Comparison of ENCODE assay signal across 8 cellular contexts in genomic region chr12:42143401-42144173, GRCh38. TPM values are rescaled to one million over a fixed set of nuclear protein-coding genes. Genes with fewer than 3 reads are reported as not detected.
DNase-seq lines count a peak whose midpoint lies in the region; ATAC-seq lines count a peak whose summit lies in the region.

No MANE protein-coding gene starts in this region.

- H3K4me1 Mint-ChIP-seq in activated T-cell treated with anti-CD3 and anti-CD28 coated beads, Interleukin-2, amount 50 U/mL, for 72 hours (ENCODE audit: low read depth), result peaks cover 33% of the 10 kb centered on the region
- peaks cover 23 to 39% (median 36%) of the 10 kb centered on the region in 3 donors for H3K4me1 Mint-ChIP-seq in IgD-negative memory B cell
- peaks cover 37% of the 10 kb centered on the region for H3K4me1 Mint-ChIP-seq in activated T-helper 1 cell treated with anti-CD3 and anti-CD28 coated beads, Interleukin-12 subunit alpha, Interleukin-12 subunit beta, Interleukin-2, Interleukin-4 antibody, amounts not matched to agents 30 ng/mL and 10 ng/mL and 1 ng/mL, durations not matched to agents 14 hours and 24 hours and 36 hours (ENCODE audit: low read depth)

- H3K4me3 Mint-ChIP-seq in activated T-cell treated with anti-CD3 and anti-CD28 coated beads, Interleukin-2, amount 50 U/mL, for 72 hours, result peak overlapping the region; percentile 95 to 96
- peak overlapping the region; percentile 85 to 98 (median 91) for H3K4me3 Mint-ChIP-seq in IgD-negative memory B cell
- H3K4me3 Mint-ChIP-seq in activated T-helper 1 cell treated with anti-CD3 and anti-CD28 coated beads, Interleukin-12 subunit alpha, Interleukin-12 subunit beta, Interleukin-2, Interleukin-4 antibody, amounts not matched to agents 30 ng/mL and 10 ng/mL and 1 ng/mL, durations not matched to agents 14 hours and 24 hours and 36 hours, result peak overlapping the region; percentile 90

- H3K36me3 Mint-ChIP-seq in activated T-cell treated with anti-CD3 and anti-CD28 coated beads, Interleukin-2, amount 50 U/mL, for 72 hours (ENCODE audit: insufficient read depth in 2 of 2), result peaks cover 0 to 2% of the 10 kb centered on the region in 2 donors
- peaks cover 2% of the 10 kb centered on the region for H3K36me3 Mint-ChIP-seq in IgD-negative memory B cell
- H3K36me3 Mint-ChIP-seq in activated T-helper 1 cell treated with anti-CD3 and anti-CD28 coated beads, Interleukin-12 subunit alpha, Interleukin-12 subunit beta, Interleukin-2, Interleukin-4 antibody, amounts not matched to agents 30 ng/mL and 10 ng/mL and 1 ng/mL, durations not matched to agents 14 hours and 24 hours and 36 hours (ENCODE audit: low read depth), result peaks cover 4% of the 10 kb centered on the region

- H3K4me3 ChIP-seq in iPS-11a (ENCODE audit: low read depth, low read length) (peak overlapping the region; percentile 69), skeletal muscle tissue (ENCODE audit: low read length in 3 of 3) (peak overlapping the region; percentile 75 to 89 (median 82))

- intact Hi-C loops in activated T-helper 1 cell treated with anti-CD3 and anti-CD28 coated beads, Interleukin-12 subunit alpha, Interleukin-12 subunit beta, Interleukin-2, Interleukin-4 antibody, amounts not matched to agents 30 ng/mL and 10 ng/mL and 1 ng/mL, durations not matched to agents 14 hours and 24 hours and 36 hours (cut with micrococcal nuclease), result loop anchor here (1.0 to 10.0 kb wide), 6 partner anchors 95 to 1661 kb away; partner anchors contain the start of genes PPHLN1, PRICKLE1, TWF1 and YAF2

- H3K27me3 ChIP-seq in skeletal muscle tissue (ENCODE audit: control insufficient read depth in 3 of 3, insufficient read depth in 3 of 3, low read length in 3 of 3), result no peaks in the 10 kb centered on the region

- H3K27me3 Mint-ChIP-seq in activated T-cell treated with anti-CD3 and anti-CD28 coated beads, Interleukin-2, amount 50 U/mL, for 72 hours (ENCODE audit: low read depth), result peaks cover 8% of the 10 kb centered on the region
- H3K27me3 Mint-ChIP-seq in IgD-negative memory B cell, result no peaks in the 10 kb centered on the region
- peaks cover 4% of the 10 kb centered on the region for H3K27me3 Mint-ChIP-seq in activated T-helper 1 cell treated with anti-CD3 and anti-CD28 coated beads, Interleukin-12 subunit alpha, Interleukin-12 subunit beta, Interleukin-2, Interleukin-4 antibody, amounts not matched to agents 30 ng/mL and 10 ng/mL and 1 ng/mL, durations not matched to agents 14 hours and 24 hours and 36 hours (ENCODE audit: insufficient read depth)

- peak overlapping the region; percentile 78 to 85 (median 81) for H3K9ac ChIP-seq in skeletal muscle tissue (ENCODE audit: low read depth in 1 of 3, low read length in 3 of 3)

- no peaks in the 10 kb centered on the region for H3K36me3 ChIP-seq in skeletal muscle tissue (ENCODE audit: control insufficient read depth in 3 of 3, insufficient read depth in 3 of 3, low read length in 3 of 3)

- H3K27ac Mint-ChIP-seq in activated T-cell treated with anti-CD3 and anti-CD28 coated beads, Interleukin-2, amount 50 U/mL, for 72 hours, result peak overlapping the region; percentile 97
- H3K27ac Mint-ChIP-seq in IgD-negative memory B cell, result peak overlapping the region; percentile 4 to 68 (median 44)
- peak overlapping the region; percentile 90 for H3K27ac Mint-ChIP-seq in activated T-helper 1 cell treated with anti-CD3 and anti-CD28 coated beads, Interleukin-12 subunit alpha, Interleukin-12 subunit beta, Interleukin-2, Interleukin-4 antibody, amounts not matched to agents 30 ng/mL and 10 ng/mL and 1 ng/mL, durations not matched to agents 14 hours and 24 hours and 36 hours

- H3K27ac ChIP-seq in skeletal muscle tissue (ENCODE audit: low read depth, low read length), result peak overlapping the region; percentile 77

- no peaks in the 10 kb centered on the region for H3K9me3 ChIP-seq in skeletal muscle tissue (ENCODE audit: control insufficient read depth in 3 of 3, low read length in 3 of 3)

- H3K9me3 Mint-ChIP-seq in activated T-cell treated with anti-CD3 and anti-CD28 coated beads, Interleukin-2, amount 50 U/mL, for 72 hours, result no peaks in the 10 kb centered on the region
- H3K9me3 Mint-ChIP-seq in IgD-negative memory B cell, result no peaks in the 10 kb centered on the region
- no peaks in the 10 kb centered on the region for H3K9me3 Mint-ChIP-seq in activated T-helper 1 cell treated with anti-CD3 and anti-CD28 coated beads, Interleukin-12 subunit alpha, Interleukin-12 subunit beta, Interleukin-2, Interleukin-4 antibody, amounts not matched to agents 30 ng/mL and 10 ng/mL and 1 ng/mL, durations not matched to agents 14 hours and 24 hours and 36 hours

- no peak for DNase-seq in activated T-cell treated with anti-CD3 and anti-CD28 coated beads, Interleukin-2, amount 50 U/mL, for 72 hours
- DNase-seq in activated T-cell treated with anti-CD3 and anti-CD28 coated beads for 4 hours, result no peak
- DNase-seq in activated T-helper 1 cell treated with anti-CD3 and anti-CD28 coated beads, Interleukin-12 subunit alpha, Interleukin-12 subunit beta, Interleukin-2, Interleukin-4 antibody, amounts not matched to agents 30 ng/mL and 10 ng/mL and 1 ng/mL, durations not matched to agents 14 hours and 24 hours and 36 hours (ENCODE audit: low spot score), result no peak
- DNase-seq in stimulated activated CD8-positive, alpha-beta memory T cell treated with anti-CD3 and anti-CD28 coated beads, Interleukin-4, amount 100 ng/mL, for 48 hours, result no peak
- DNase-seq in activated CD4-positive, CD25-positive, alpha-beta regulatory T cell (lab: John Stamatoyannopoulos, UW), result no peak

- ATAC-seq in activated T-cell treated with anti-CD3 and anti-CD28 coated beads, Interleukin-2, amount 50 U/mL, for 72 hours (replicated peaks in 1 of 2), result no peak

- H3K4me1 ChIP-seq in skeletal muscle tissue (ENCODE audit: control insufficient read depth in 3 of 3, insufficient read depth in 3 of 3, low read length in 3 of 3), result peaks cover 2 to 18% (median 13%) of the 10 kb centered on the region in 3 donors

RNA-seq across cellular contexts. Expression of gene GXYLT1, which starts 1.1 kb away (rescaled TPM):
- 1 to 10 TPM; 7.2 to 8.4 TPM for total RNA-seq in activated T-cell treated with anti-CD3 and anti-CD28 coated beads, Interleukin-2, amount 50 U/mL, for 72 hours
- polyA plus RNA-seq in IgD-negative memory B cell, result 5.1 TPM
- total RNA-seq in activated T-helper 1 cell treated with anti-CD3 and anti-CD28 coated beads, Interleukin-12 subunit alpha, Interleukin-12 subunit beta, Interleukin-2, Interleukin-4 antibody, amounts not matched to agents 30 ng/mL and 10 ng/mL and 1 ng/mL, durations not matched to agents 14 hours and 24 hours and 36 hours, result 10.5 and 11.4 TPM in 2 replicates
- total RNA-seq in skeletal muscle tissue, result 11.5 TPM

Comparison
In these comparisons a context has a peak if more than half of its experiments do, and no peak if none do; other contexts are left out.
1. H3K27ac Mint-ChIP-seq: peak in every context shown above with its lines; median percentile 97 in activated T-cell treated with anti-CD3 and anti-CD28 coated beads, Interleukin-2, amount 50 U/mL, for 72 hours; 90 in activated T-helper 1 cell treated with anti-CD3 and anti-CD28 coated beads, Interleukin-12 subunit alpha, Interleukin-12 subunit beta, Interleukin-2, Interleukin-4 antibody, amounts not matched to agents 30 ng/mL and 10 ng/mL and 1 ng/mL, durations not matched to agents 14 hours and 24 hours and 36 hours; 44 in IgD-negative memory B cell.